1 cellular context compared by ENCODE assay signal in genomic region chr20:266604-267562, GRCh38.
TF ChIP-seq lines count a peak whose summit lies in the region.

No MANE protein-coding gene starts in this region.

TF ChIP-seq in HepG2, 621 proteins besides CTCF, POLR2A, EP300 and RAD21 (continues in another document):
- TF ChIP-seq CSRNP2 (CRISPR knock-in tag; conservative IDR thresholded peaks at IDR 0.05; ENCODE audit: low read depth) (0 out of 2 replicates have a peak, but pooled peaks have one; percentile 48), ZNF883 (CRISPR knock-in tag; IDR thresholded peaks at IDR 0.05; ENCODE audit: not compliant biosample characterization) (peak; percentile 92), SRY (CRISPR knock-in tag; IDR thresholded peaks at IDR 0.05) (peak; percentile 97), ZUFSP (CRISPR knock-in tag; IDR thresholded peaks at IDR 0.05; ENCODE audit: borderline replicate concordance) (no peak), SOX13 (IDR thresholded peaks at IDR 0.05) (peak; percentile 62; the same call in 1 of the 2 replicates), SOX13 (CRISPR knock-in tag; conservative IDR thresholded peaks at IDR 0.05 in 1 of 2, IDR thresholded peaks at IDR 0.05 in 1 of 2) (peak in 1 of 2 experiments; percentile 82; a peak in 2 of 4 replicates), ZNF816 (CRISPR knock-in tag; IDR thresholded peaks at IDR 0.05; ENCODE audit: borderline replicate concordance) (peak; percentile 91; the same call in 1 of the 2 replicates), HINFP (CRISPR knock-in tag; IDR thresholded peaks at IDR 0.05; ENCODE audit: low read depth) (peak; percentile 89), ZNF230 (CRISPR knock-in tag; IDR thresholded peaks at IDR 0.05) (no peak; the same call in 1 of the 2 replicates), THAP7 (CRISPR knock-in tag; IDR thresholded peaks at IDR 0.05) (peak; percentile 78; the same call in 1 of the 2 replicates), ZFYVE20 (CRISPR knock-in tag; IDR thresholded peaks at IDR 0.05; ENCODE audit: borderline replicate concordance, low read depth) (0 out of 2 replicates have a peak, but pooled peaks have one; percentile 72), NR2F1 (CRISPR knock-in tag; IDR thresholded peaks at IDR 0.05) (0 out of 4 replicates have a peak, but pooled peaks of 1 of the 2 experiments have one; percentile 19), STAT6 (CRISPR knock-in tag; IDR thresholded peaks at IDR 0.05; ENCODE audit: borderline replicate concordance) (no peak), TBP (CRISPR knock-in tag; IDR thresholded peaks at IDR 0.05) (no peak), FIP1L1 (IDR thresholded peaks at IDR 0.05; ENCODE audit: borderline replicate concordance, insufficient read depth, low read depth, low read length) (peak; percentile 85; the same call in 1 of the 2 replicates), PCBP1 (IDR thresholded peaks at IDR 0.05; ENCODE audit: borderline replicate concordance, low read depth, low read length) (peak; percentile 86; the same call in 1 of the 2 replicates), RBFOX2 (IDR thresholded peaks at IDR 0.05; ENCODE audit: low read depth, low read length) (peak; percentile 67), MTF2 (CRISPR knock-in tag; IDR thresholded peaks at IDR 0.05; ENCODE audit: borderline replicate concordance) (peak; percentile 57; the same call in 1 of the 2 replicates), FOXC1 (CRISPR knock-in tag; IDR thresholded peaks at IDR 0.05; ENCODE audit: borderline replicate concordance) (peak; percentile 96), FUBP1 (CRISPR knock-in tag; IDR thresholded peaks at IDR 0.05; ENCODE audit: borderline replicate concordance) (peak; percentile 42; the same call in 1 of the 2 replicates), HNF1A (IDR thresholded peaks at IDR 0.05; ENCODE audit: low read depth) (no peak), HNF1A (CRISPR knock-in tag; IDR thresholded peaks at IDR 0.05; ENCODE audit: borderline replicate concordance) (peak; percentile 75), TRAFD1 (CRISPR knock-in tag; IDR thresholded peaks at IDR 0.05; ENCODE audit: borderline replicate concordance) (peak; percentile 42; the same call in 1 of the 2 replicates), ZFX (CRISPR knock-in tag; IDR thresholded peaks at IDR 0.05; ENCODE audit: low read depth) (peak; percentile 88), E2F5 (CRISPR knock-in tag; conservative IDR thresholded peaks at IDR 0.05) (peak; percentile 66), AFF4 (CRISPR knock-in tag; IDR thresholded peaks at IDR 0.05) (peak; percentile 74; the same call in 1 of the 2 replicates), HDAC6 (IDR thresholded peaks at IDR 0.05; ENCODE audit: low read depth, low read length) (no peak), DNMT1 (CRISPR knock-in tag; IDR thresholded peaks at IDR 0.05) (0 out of 2 replicates have a peak, but pooled peaks have one; percentile 95), RELA (CRISPR knock-in tag; IDR thresholded peaks at IDR 0.05) (peak; percentile 96), TBX2 (CRISPR knock-in tag; IDR thresholded peaks at IDR 0.05; ENCODE audit: borderline replicate concordance) (peak; percentile 93)
